Comparison of ENCODE assay signal across 8 cellular contexts in genomic region chr3:111072016-111072891, GRCh38. TPM values are rescaled to one million over a fixed set of nuclear protein-coding genes. Genes with fewer than 3 reads are reported as not detected.
DNase-seq lines count a peak whose midpoint lies in the region; ATAC-seq, FAIRE-seq and TF ChIP-seq lines count a peak whose summit lies in the region.

No MANE protein-coding gene starts in this region.

- peak overlapping the region; percentile 5 for H3K9ac ChIP-seq in mammary epithelial cell (ENCODE audit: insufficient read depth, low read length)

- intact Hi-C loops in mammary epithelial cell (cut with micrococcal nuclease), result loop anchor here (5.0 to 10.0 kb wide), 8 partner anchors 180 to 1520 kb away; no protein-coding TSS in a partner anchor

- no peak for TF ChIP-seq CTCF in mammary epithelial cell (conservative IDR thresholded peaks at IDR 0.05 in 1 of 2, IDR thresholded peaks at IDR 0.05 in 1 of 2; ENCODE audit: extremely low read depth in 1 of 2, insufficient read depth in 1 of 2, low read depth in 1 of 2, low read length in 2 of 2)
- TF ChIP-seq CTCF in D721Med (IDR thresholded peaks at IDR 0.05; ENCODE audit: insufficient read depth, missing control alignments), result no peak

- H3K4me1 ChIP-seq in mammary epithelial cell (ENCODE audit: insufficient read depth, low read length), result peaks cover 9% of the 10 kb centered on the region

- 3% methylated on average over 22 of the region's 71 CpGs for WGBS in mammary epithelial cell (ENCODE audit: low coverage, missing lambda C conversion rate)

- no peak for FAIRE-seq in D721Med (lab: Jason Lieb, UNC)

- peak; percentile 15 for ATAC-seq in GM18519 (IDR thresholded peaks at IDR 0.05; ENCODE audit: low FRiP score, unreplicated experiment)
- peak; percentile 34 for ATAC-seq in HG02870 (IDR thresholded peaks at IDR 0.05; ENCODE audit: unreplicated experiment)

- H3K79me2 ChIP-seq in mammary epithelial cell (ENCODE audit: insufficient read depth, low read length), result peaks cover 27% of the 10 kb centered on the region

- dilution Hi-C loops in mammary epithelial cell (cut with HindIII; ENCODE audit: low sequenced_read_pairs), result no loop called here

- H2AFZ ChIP-seq in mammary epithelial cell (ENCODE audit: low read depth, low read length), result peak overlapping the region; percentile 100

- DNase-seq in SK-N-DZ (ENCODE audit: low spot score) (peak; percentile 22), mammary epithelial cell (peak; percentile 52), left kidney (ENCODE audit: low read depth, low spot score) (peak; percentile 69), D721Med (ENCODE audit: insufficient read length, low spot score) (no peak)
- peak; percentile 32 to 40 for DNase-seq in stimulated activated CD4-positive, alpha-beta T cell treated with anti-CD3 and anti-CD28 coated beads, Interleukin-2, amount 100 ng/mL, for 24 hours
- no peak for DNase-seq in effector CD8-positive, alpha-beta T cell (lab: John Stamatoyannopoulos, UW)

- peak overlapping the region; percentile 12 for H3K27ac ChIP-seq in mammary epithelial cell (ENCODE audit: insufficient read depth, low read depth, low read length)

- H3K4me3 ChIP-seq in mammary epithelial cell (replicated peaks in 1 of 3; ENCODE audit: insufficient read depth in 1 of 3, low read depth in 2 of 3, low read length in 3 of 3), result peak overlapping the region; percentile 72 to 94 (median 75)

- H3K4me2 ChIP-seq in mammary epithelial cell (ENCODE audit: insufficient read depth, low read depth, low read length), result peak overlapping the region; percentile 82

- no peaks in the 10 kb centered on the region for H4K20me1 ChIP-seq in mammary epithelial cell (ENCODE audit: insufficient read depth, low read length)

- in situ Hi-C loops in mammary epithelial cell (cut with MboI; ENCODE audit: low sequenced_read_pairs in 2 of 2), result no loop called here

- peaks cover 7% of the 10 kb centered on the region for H3K27me3 ChIP-seq in mammary epithelial cell (ENCODE audit: insufficient read depth, low read length)

- CTCF ChIA-PET in mammary epithelial cell (lab: Charles Lee; ENCODE audit: low non-redundant PET), result no interaction called here

- H3K9me3 ChIP-seq in mammary epithelial cell (replicated peaks; ENCODE audit: insufficient read depth, low read length), result no peaks in the 10 kb centered on the region

- H3K36me3 ChIP-seq in mammary epithelial cell (ENCODE audit: insufficient read depth, low read length), result no peaks in the 10 kb centered on the region

- BruUV-seq in mammary epithelial cell (replicated peaks; lab: Mats Ljungman, UMichigan), result no TSS peak

RNA-seq across cellular contexts. Expression of gene NECTIN3, which starts 0.6 kb away (rescaled TPM):
- polyA plus RNA-seq in SK-N-DZ (2014; cell fraction: cytosol; rRNA removed), result 10.8 and 14.0 TPM in 2 replicates
- 6.9 and 8.5 TPM in 2 replicates for polyA plus RNA-seq in SK-N-DZ (2014; cell fraction: nucleus; rRNA removed)
- 10 to 100 TPM; 11.6 to 12.5 TPM for total RNA-seq in mammary epithelial cell
- polyA plus RNA-seq in mammary epithelial cell, result 4.8 TPM
- not detected for polyA minus RNA-seq in mammary epithelial cell

Comparison
In these comparisons a context has a peak if more than half of its experiments do, and no peak if none do; other contexts are left out.
1. DNase-seq: peak in SK-N-DZ (single experiment), mammary epithelial cell (single experiment), left kidney (single experiment) and stimulated activated CD4-positive, alpha-beta T cell treated with anti-CD3 and anti-CD28 coated beads, Interleukin-2, amount 100 ng/mL, for 24 hours (2 of 2); none in effector CD8-positive, alpha-beta T cell (single experiment) and D721Med (single experiment).